In genomic region chrX:154827194-154827593, GRCh38 we compare ENCODE assay signal across 14 cellular contexts. TPM values are rescaled to one million over a fixed set of nuclear protein-coding genes. Genes with fewer than 3 reads are reported as not detected.
DNase-seq lines count a peak whose midpoint lies in the region; ATAC-seq and TF ChIP-seq lines count a peak whose summit lies in the region.
"Had no signal": no experiment of that assay in that cellular context is flagged by ENCODE, and none has a peak within 500 bp of the region (broad histone marks: within the 10 kb centered on the region; RNA-seq: fewer than 3 reads in every experiment).

No MANE protein-coding gene starts in this region.

- DNase-seq in T-helper 1 cell (no peak), memory B cell (ENCODE audit: low spot score in 2 of 2) (no peak), head of caudate nucleus (no peak)
- no peak for DNase-seq in activated T-cell treated with anti-CD3 and anti-CD28 coated beads, Interleukin-2, amount 50 U/mL, for 4 hours
- DNase-seq: 8988T; mesendoderm; NCI-H1092; stimulated activated CD4-positive, alpha-beta T cell treated with anti-CD3 and anti-CD28 coated beads, Interleukin-15, amount 100 ng/mL, for 24 hours; substantia nigra had no signal

- H3K27me3 Mint-ChIP-seq in T-helper 1 cell treated with Interleukin-12 subunit alpha and Interleukin-12 subunit beta and Interleukin-4 antibody, amounts not matched to agents 30 μg/mL and 1 μg/mL, for 36 hours (ENCODE audit: low read depth): no peaks in the 10 kb centered on the region
- H3K27me3 Mint-ChIP-seq in memory B cell: no peaks in the 10 kb centered on the region
- no peaks in the 10 kb centered on the region for H3K27me3 Mint-ChIP-seq in activated T-cell treated with anti-CD3 and anti-CD28 coated beads, Interleukin-2, amount 50 U/mL, for 4 hours (ENCODE audit: low read depth)

- no peaks in the 10 kb centered on the region for H3K9me3 Mint-ChIP-seq in T-helper 1 cell treated with Interleukin-12 subunit alpha and Interleukin-12 subunit beta and Interleukin-4 antibody, amounts not matched to agents 30 μg/mL and 1 μg/mL, for 36 hours
- no peaks in the 10 kb centered on the region for H3K9me3 Mint-ChIP-seq in memory B cell
- no peaks in the 10 kb centered on the region for H3K9me3 Mint-ChIP-seq in activated T-cell treated with anti-CD3 and anti-CD28 coated beads, Interleukin-2, amount 50 U/mL, for 4 hours

- no peak overlapping the region for H3K4me3 Mint-ChIP-seq in T-helper 1 cell treated with Interleukin-12 subunit alpha and Interleukin-12 subunit beta and Interleukin-4 antibody, amounts not matched to agents 30 μg/mL and 1 μg/mL, for 36 hours
- peak overlapping the region; percentile 57 for H3K4me3 Mint-ChIP-seq in memory B cell
- H3K4me3 Mint-ChIP-seq in activated T-cell treated with anti-CD3 and anti-CD28 coated beads, Interleukin-2, amount 50 U/mL, for 4 hours: no peak overlapping the region

- peak overlapping the region; percentile 81 for H3K27ac Mint-ChIP-seq in T-helper 1 cell treated with Interleukin-12 subunit alpha and Interleukin-12 subunit beta and Interleukin-4 antibody, amounts not matched to agents 30 μg/mL and 1 μg/mL, for 36 hours
- H3K27ac Mint-ChIP-seq in memory B cell: peak overlapping the region; percentile 89

- no peaks in the 10 kb centered on the region for H3K36me3 Mint-ChIP-seq in T-helper 1 cell treated with Interleukin-12 subunit alpha and Interleukin-12 subunit beta and Interleukin-4 antibody, amounts not matched to agents 30 μg/mL and 1 μg/mL, for 36 hours (ENCODE audit: low read depth)
- no peaks in the 10 kb centered on the region for H3K36me3 Mint-ChIP-seq in memory B cell
- no peaks in the 10 kb centered on the region for H3K36me3 Mint-ChIP-seq in activated T-cell treated with anti-CD3 and anti-CD28 coated beads, Interleukin-2, amount 50 U/mL, for 4 hours (ENCODE audit: insufficient read depth)

- ATAC-seq in GM21528 (IDR thresholded peaks at IDR 0.05; ENCODE audit: low FRiP score, unreplicated experiment) (peak; percentile 41), HG03442 (IDR thresholded peaks at IDR 0.05; ENCODE audit: unreplicated experiment) (peak; percentile 17), memory B cell (ENCODE audit: low read depth) (peak; percentile 9), SK-N-SH treated with all-trans-retinoic acid at 6 μM for 48 hours (no peak)
- ATAC-seq in activated T-cell treated with anti-CD3 and anti-CD28 coated beads, Interleukin-2, amount 50 U/mL, for 4 hours: no peak

- intact Hi-C loops in head of caudate nucleus (cut with DNase I): no loop called here

- peaks cover 27% of the 10 kb centered on the region for H3K4me1 Mint-ChIP-seq in T-helper 1 cell treated with Interleukin-12 subunit alpha and Interleukin-12 subunit beta and Interleukin-4 antibody, amounts not matched to agents 30 μg/mL and 1 μg/mL, for 36 hours (ENCODE audit: low read depth)
- H3K4me1 Mint-ChIP-seq in memory B cell: peaks cover 26% of the 10 kb centered on the region
- H3K4me1 Mint-ChIP-seq in activated T-cell treated with anti-CD3 and anti-CD28 coated beads, Interleukin-2, amount 50 U/mL, for 4 hours (ENCODE audit: low read depth): peaks cover 22% of the 10 kb centered on the region

TF ChIP-seq in SK-N-SH treated with all-trans-retinoic acid at 6 μM for 48 hours, 23 proteins besides CTCF, POLR2A, EP300 and RAD21:
- TF ChIP-seq ESRRG (CRISPR knock-in tag; IDR thresholded peaks at IDR 0.05): no peak
- TF ChIP-seq SNAI2 (CRISPR knock-in tag; IDR thresholded peaks at IDR 0.05): no peak
- no peak for TF ChIP-seq ZNF565 (CRISPR knock-in tag; conservative IDR thresholded peaks at IDR 0.05; ENCODE audit: low read depth)
- TF ChIP-seq TOX (CRISPR knock-in tag; IDR thresholded peaks at IDR 0.05; ENCODE audit: borderline replicate concordance): no peak
- TF ChIP-seq CSRNP3 (CRISPR knock-in tag; IDR thresholded peaks at IDR 0.05): no peak
- TF ChIP-seq PPARA (CRISPR knock-in tag; IDR thresholded peaks at IDR 0.05; ENCODE audit: borderline replicate concordance): no peak
- no peak for TF ChIP-seq TSHZ2 (CRISPR knock-in tag; IDR thresholded peaks at IDR 0.05)
- TF ChIP-seq ZFP30 (CRISPR knock-in tag; IDR thresholded peaks at IDR 0.05): no peak
- no peak for TF ChIP-seq OSR1 (CRISPR knock-in tag; IDR thresholded peaks at IDR 0.05)
- TF ChIP-seq POU6F1 (CRISPR knock-in tag; IDR thresholded peaks at IDR 0.05; ENCODE audit: borderline replicate concordance, low read depth): no peak
- no peak for TF ChIP-seq ZC3H10 (CRISPR knock-in tag; IDR thresholded peaks at IDR 0.05)
- TF ChIP-seq BACH2 (CRISPR knock-in tag; IDR thresholded peaks at IDR 0.05; ENCODE audit: borderline replicate concordance): no peak
- no peak for TF ChIP-seq CSDC2 (CRISPR knock-in tag; IDR thresholded peaks at IDR 0.05)
- TF ChIP-seq ISL1 (CRISPR knock-in tag; IDR thresholded peaks at IDR 0.05): no peak
- no peak for TF ChIP-seq GLIS3 (CRISPR knock-in tag; IDR thresholded peaks at IDR 0.05)
- TF ChIP-seq ZNF8 (CRISPR knock-in tag; IDR thresholded peaks at IDR 0.05): no peak
TF ChIP-seq in SK-N-SH treated with all-trans-retinoic acid at 6 μM for 48 hours: peak in this region for 0.

RNA-seq across cellular contexts. Expression of gene SMIM9, which starts 7.3 kb away (rescaled TPM):
- not detected for total RNA-seq in activated T-cell treated with anti-CD3 and anti-CD28 coated beads, Interleukin-2, amount 50 U/mL, for 4 hours
- total RNA-seq: bronchial epithelial cell had no signal

RNA-seq across cellular contexts. Expression of gene MPP1, which starts 21.9 kb away (rescaled TPM):
- total RNA-seq in activated T-cell treated with anti-CD3 and anti-CD28 coated beads, Interleukin-2, amount 50 U/mL, for 4 hours: 1 to 10 TPM; 8.0 to 8.8 (median 8.0) TPM

RNA-seq across cellular contexts. Expression of gene F8A1, which starts 59.0 kb away (rescaled TPM):
- 10 to 100 TPM; 44.3 to 64.1 (median 54.8) TPM for total RNA-seq in activated T-cell treated with anti-CD3 and anti-CD28 coated beads, Interleukin-2, amount 50 U/mL, for 4 hours

Comparison
In these comparisons a context has a peak if more than half of its experiments do, and no peak if none do; other contexts are left out.
1. ATAC-seq: peak in GM21528 (single experiment), HG03442 (single experiment) and memory B cell (single experiment); none in SK-N-SH treated with all-trans-retinoic acid at 6 μM for 48 hours (single experiment) and activated T-cell treated with anti-CD3 and anti-CD28 coated beads, Interleukin-2, amount 50 U/mL, for 4 hours (0 of 2).